Comparison of ENCODE assay signal across 8 cellular contexts in the genomic region with DNA sequence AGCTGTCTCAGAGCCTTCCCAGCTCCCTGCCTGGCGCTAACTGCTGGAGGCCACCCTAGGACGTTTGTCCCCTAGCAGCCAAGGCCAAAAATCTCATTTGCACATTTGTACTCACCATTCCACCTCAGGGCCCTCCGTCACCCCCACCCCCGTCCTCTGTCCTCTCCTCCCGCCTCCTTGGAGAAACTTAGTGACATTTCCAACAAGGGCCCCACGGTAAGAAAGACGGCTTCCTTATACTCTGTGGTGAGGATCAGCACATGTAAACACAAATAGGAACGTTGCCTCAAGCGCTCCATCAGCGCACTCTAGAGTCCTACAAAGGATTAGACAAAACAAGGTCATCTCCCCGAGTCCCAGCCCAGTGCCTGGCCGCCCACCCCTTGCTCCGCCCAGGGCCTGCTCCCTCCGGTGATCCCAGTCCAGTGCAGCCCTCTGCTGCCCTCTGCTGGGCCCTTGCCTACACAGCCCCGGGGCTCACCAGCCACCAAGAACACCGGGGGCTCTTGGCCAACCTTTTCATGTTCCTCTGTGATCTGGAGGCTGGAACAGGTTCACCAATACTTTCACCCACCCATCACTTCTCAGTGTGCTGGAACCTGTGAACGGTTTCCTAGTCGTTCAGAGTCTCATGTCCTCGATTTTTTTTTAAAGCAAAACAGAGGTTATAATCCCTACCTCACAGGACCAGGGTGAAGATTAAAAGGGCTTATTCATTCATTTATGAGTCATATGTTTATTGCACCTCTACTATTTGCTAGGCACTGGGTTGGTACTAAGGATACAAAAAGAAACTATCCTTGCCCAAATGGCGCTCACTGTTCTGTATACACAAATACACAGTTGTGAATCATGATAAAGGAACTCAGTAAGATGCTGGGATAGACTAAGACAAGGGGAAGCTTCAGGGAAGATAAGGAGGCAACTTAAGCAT. TPM values are rescaled to one million over a fixed set of nuclear protein-coding genes. Genes with fewer than 3 reads are reported as not detected.
A peak's percentile ranks its signal among the peaks of the same experiment; 100 is the strongest.
DNase-seq lines count a peak whose midpoint lies in the region; ATAC-seq, FAIRE-seq and TF ChIP-seq lines count a peak whose summit lies in the region.

No MANE protein-coding gene starts in this region.

- intact Hi-C loops in Caco-2 (cut with micrococcal nuclease; ENCODE audit: unreplicated experiment), result loop anchor here (1.0 to 5.0 kb wide), 8 partner anchors 76 to 433 kb away; partner anchors contain the start of gene RNF141

- BruUV-seq in Caco-2 (replicated peaks; lab: Mats Ljungman, UMichigan), result no TSS peak

- H2AK5ac ChIP-seq in mesendoderm (ENCODE audit: low read length), result no peak overlapping the region

- H3K4me3 ChIP-seq in Caco-2 (ENCODE audit: low read depth, low read length) (peak overlapping the region; percentile 6), endodermal cell (ENCODE audit: low read length) (no peak overlapping the region), mesendoderm (ENCODE audit: low read length) (no peak overlapping the region)

- H2BK5ac ChIP-seq in mesendoderm (ENCODE audit: low read length), result no peak overlapping the region

- CTCF ChIA-PET in Caco-2 (lab: Charles Lee), result interaction anchor here (0.6 to 1.1 kb wide), 9 partner anchors 76 to 1364 kb away, joined by 3 to 16 read pairs (median 3); partner anchors contain the start of gene RNF141
- CTCF ChIA-PET in activated CD8-positive, alpha-beta memory T cell treated with anti-CD3 and anti-CD28 coated beads, Interleukin-2, amount 10 ng/mL, durations not matched to agents 7 days and 5 days (lab: Charles Lee), result interaction anchor here (0.5 to 8.4 kb wide), 20 partner anchors 11 to 1262 kb away, joined by 3 to 60 read pairs (median 3); partner anchors contain the start of gene EIF4G2

- peak overlapping the region; percentile 66 for H3K4me2 ChIP-seq in mesendoderm (ENCODE audit: low read length)

- H3K9me3 ChIP-seq in Caco-2, result peaks cover 11% of the 10 kb centered on the region
- H3K9me3 ChIP-seq in endodermal cell (ENCODE audit: control insufficient read depth, low read length), result peaks cover 4% of the 10 kb centered on the region

- H3K36me3 ChIP-seq in Caco-2 (ENCODE audit: control insufficient read depth, insufficient read depth, low read length) (no peaks in the 10 kb centered on the region; the same call in 1 of the 2 replicates), endodermal cell (ENCODE audit: control insufficient read depth, insufficient read depth, low read length) (no peaks in the 10 kb centered on the region), mesendoderm (ENCODE audit: control insufficient read depth, insufficient read depth, low read length) (no peaks in the 10 kb centered on the region)

- H3K36me3 Mint-ChIP-seq in Caco-2 (ENCODE audit: insufficient read depth, unreplicated experiment) (no peaks in the 10 kb centered on the region), endodermal cell (ENCODE audit: low read depth) (no peaks in the 10 kb centered on the region)
- no peaks in the 10 kb centered on the region for H3K36me3 Mint-ChIP-seq in activated CD8-positive, alpha-beta memory T cell treated with anti-CD3 and anti-CD28 coated beads, Interleukin-2, amount 10 ng/mL, durations not matched to agents 7 days and 5 days

- POLR2A ChIA-PET in Caco-2 (lab: Charles Lee), result no interaction called here

- ATAC-seq in GM21423 (IDR thresholded peaks at IDR 0.05; ENCODE audit: unreplicated experiment), result peak; percentile 99
- ATAC-seq in activated CD8-positive, alpha-beta memory T cell treated with anti-CD3 and anti-CD28 coated beads, Interleukin-2, amount 10 ng/mL, durations not matched to agents 7 days and 5 days, result peak; percentile 100

- H3K4me1 ChIP-seq in Caco-2 (peaks cover 19% of the 10 kb centered on the region), endodermal cell (ENCODE audit: control insufficient read depth, insufficient read depth, low read length) (no peaks in the 10 kb centered on the region), mesendoderm (ENCODE audit: control insufficient read depth, low read depth, low read length) (no peaks in the 10 kb centered on the region)

- no peak overlapping the region for H2BK120ac ChIP-seq in mesendoderm (ENCODE audit: low read depth, low read length)

- DNase-seq in Caco-2, result peak; percentile 97
- peak; percentile 93 for DNase-seq in HTR-8/SVneo (ENCODE audit: insufficient read length, low spot score)
- peak; percentile 91 for DNase-seq in NOMO-1 treated with DMSO at 0.1 percent for 48 hours (lab: John Stamatoyannopoulos, UW; ENCODE audit: unreplicated experiment)
- DNase-seq in activated CD8-positive, alpha-beta memory T cell treated with anti-CD3 and anti-CD28 coated beads, Interleukin-2, amount 10 ng/mL, durations not matched to agents 7 days and 5 days, result peak; percentile 92
- peak; percentile 98 for DNase-seq in endodermal cell
- peak; percentile 97 for DNase-seq in mesendoderm
- peak; percentile 69 for DNase-seq in stimulated activated CD8-positive, alpha-beta memory T cell treated with anti-CD3 and anti-CD28 coated beads, Interleukin-12 subunit alpha, Interleukin-12 subunit beta, amount 100 ng/mL, for 24 hours (ENCODE audit: extremely low read depth)

- no peaks in the 10 kb centered on the region for H3K79me2 ChIP-seq in mesendoderm (ENCODE audit: control insufficient read depth, insufficient read depth, low read length)

- H3K18ac ChIP-seq in mesendoderm (ENCODE audit: low read length), result peak overlapping the region; percentile 9

- H3K27me3 Mint-ChIP-seq in Caco-2 (ENCODE audit: insufficient read depth, unreplicated experiment) (no peaks in the 10 kb centered on the region), endodermal cell (ENCODE audit: insufficient read depth) (peaks cover 18% of the 10 kb centered on the region)
- H3K27me3 Mint-ChIP-seq in activated CD8-positive, alpha-beta memory T cell treated with anti-CD3 and anti-CD28 coated beads, Interleukin-2, amount 10 ng/mL, durations not matched to agents 7 days and 5 days, result peaks cover 7% of the 10 kb centered on the region

- whole genome bisulfite sequencing in endodermal cell (ENCODE audit: insufficient coverage in 1 of 2, insufficient read length in 1 of 2), 2 experiments, result 6 to 13% methylated on average over 12 to 20 of the region's 20 CpGs
- WGBS in mesendoderm (ENCODE audit: extremely low coverage, insufficient coverage, low lambda C conversion rate), result no CpG with 5 or more reads among the region's 20 CpGs

- no peak overlapping the region for H4K5ac ChIP-seq in mesendoderm (ENCODE audit: low read length)

- H3K9me3 Mint-ChIP-seq in Caco-2 (ENCODE audit: unreplicated experiment) (peaks cover 10% of the 10 kb centered on the region), endodermal cell (no peaks in the 10 kb centered on the region)
- H3K9me3 Mint-ChIP-seq in activated CD8-positive, alpha-beta memory T cell treated with anti-CD3 and anti-CD28 coated beads, Interleukin-2, amount 10 ng/mL, durations not matched to agents 7 days and 5 days (ENCODE audit: low read depth), result no peaks in the 10 kb centered on the region

- peak; percentile 97 to 98 for TF ChIP-seq CTCF in Caco-2 (IDR thresholded peaks at IDR 0.05; ENCODE audit: insufficient read depth in 1 of 2, low read depth in 1 of 2, low read length in 1 of 2, severe bottlenecking in 1 of 2, unreplicated experiment in 1 of 2)
- TF ChIP-seq CTCF in endodermal cell (conservative IDR thresholded peaks at IDR 0.05), result peak; percentile 99

- no peak overlapping the region for H3K27ac ChIP-seq in endodermal cell (ENCODE audit: low read depth, low read length)
- no peak overlapping the region for H3K27ac ChIP-seq in mesendoderm (ENCODE audit: low read depth, low read length)

- peak overlapping the region; percentile 85 for H3K56ac ChIP-seq in mesendoderm (ENCODE audit: low read length)

- H3K23ac ChIP-seq in mesendoderm (ENCODE audit: low read length), result no peak overlapping the region

- H3K4me1 Mint-ChIP-seq in Caco-2 (ENCODE audit: low read depth, unreplicated experiment) (peaks cover 32% of the 10 kb centered on the region), endodermal cell (peaks cover 6% of the 10 kb centered on the region)
- H3K4me1 Mint-ChIP-seq in activated CD8-positive, alpha-beta memory T cell treated with anti-CD3 and anti-CD28 coated beads, Interleukin-2, amount 10 ng/mL, durations not matched to agents 7 days and 5 days, result peaks cover 9% of the 10 kb centered on the region

- no peak overlapping the region for H4K8ac ChIP-seq in mesendoderm (ENCODE audit: low read depth, low read length)

- peak; percentile 65 for FAIRE-seq in HTR-8/SVneo (lab: Jason Lieb, UNC)

- peak overlapping the region; percentile 52 for H3K4me3 Mint-ChIP-seq in Caco-2 (ENCODE audit: unreplicated experiment)
- peak overlapping the region; percentile 20 for H3K4me3 Mint-ChIP-seq in activated CD8-positive, alpha-beta memory T cell treated with anti-CD3 and anti-CD28 coated beads, Interleukin-2, amount 10 ng/mL, durations not matched to agents 7 days and 5 days
- peak overlapping the region; percentile 48 for H3K4me3 Mint-ChIP-seq in endodermal cell

- no peak overlapping the region for H2BK15ac ChIP-seq in mesendoderm (replicated peaks; ENCODE audit: low read depth)

- H3K9ac ChIP-seq in endodermal cell (ENCODE audit: extremely low read depth, low read length, poor library complexity, severe bottlenecking) (no peak overlapping the region), mesendoderm (ENCODE audit: low read length) (peak overlapping the region; percentile 63)

- H3K27me3 ChIP-seq in Caco-2 (replicated peaks; ENCODE audit: control insufficient read depth, insufficient read depth, low read length) (no peaks in the 10 kb centered on the region), endodermal cell (ENCODE audit: control insufficient read depth, insufficient read depth, low read length, poor library complexity, severe bottlenecking) (no peaks in the 10 kb centered on the region), mesendoderm (ENCODE audit: insufficient read depth, low read length, poor library complexity) (no peaks in the 10 kb centered on the region)

- no peak overlapping the region for H3K4ac ChIP-seq in mesendoderm (ENCODE audit: low read depth, low read length)

- H3K79me1 ChIP-seq in mesendoderm (ENCODE audit: low read length), result no peaks in the 10 kb centered on the region

- peak overlapping the region; percentile 24 for H3K27ac Mint-ChIP-seq in Caco-2 (ENCODE audit: unreplicated experiment)
- H3K27ac Mint-ChIP-seq in activated CD8-positive, alpha-beta memory T cell treated with anti-CD3 and anti-CD28 coated beads, Interleukin-2, amount 10 ng/mL, durations not matched to agents 7 days and 5 days, result no peak overlapping the region
- H3K27ac Mint-ChIP-seq in endodermal cell, result peak overlapping the region; percentile 45

RNA-seq across cellular contexts. Expression of gene CTR9, which starts 15.2 kb away (rescaled TPM):
- total RNA-seq in Caco-2 (2022) (51.1 and 54.0 TPM in 2 replicates), endodermal cell (10 to 100 TPM; 32.7 to 37.5 TPM)
- 10 to 100 TPM; 33.9 to 44.6 TPM for total RNA-seq in activated CD8-positive, alpha-beta memory T cell treated with anti-CD3 and anti-CD28 coated beads, Interleukin-2, amount 10 ng/mL, durations not matched to agents 7 days and 5 days
- polyA plus RNA-seq in endodermal cell (2013, experiment 1 of 2), result 37.6 TPM
- polyA plus RNA-seq in endodermal cell (2013, experiment 2 of 2), result 34.5 TPM
- 26.4 TPM for polyA plus RNA-seq in mesendoderm (2013, experiment 1 of 2)
- polyA plus RNA-seq in mesendoderm (2013, experiment 2 of 2), result 26.8 TPM

RNA-seq across cellular contexts. Expression of gene IRAG1, which starts 42.2 kb away (rescaled TPM):
- 0.35 and 0.64 TPM in 2 replicates for total RNA-seq in Caco-2 (2022)
- not detected for total RNA-seq in activated CD8-positive, alpha-beta memory T cell treated with anti-CD3 and anti-CD28 coated beads, Interleukin-2, amount 10 ng/mL, durations not matched to agents 7 days and 5 days
- 1 to 10 TPM; 4.2 to 7.3 TPM for total RNA-seq in endodermal cell
- 5.6 TPM for polyA plus RNA-seq in endodermal cell (2013, experiment 1 of 2)
- polyA plus RNA-seq in endodermal cell (2013, experiment 2 of 2), result 5.1 TPM
- polyA plus RNA-seq in mesendoderm (2013, experiment 1 of 2), result 0.79 TPM
- polyA plus RNA-seq in mesendoderm (2013, experiment 2 of 2), result 0.80 TPM
